16 cellular contexts compared by ENCODE assay signal in genomic region chr15:70513818-70514217, GRCh38.
A peak's percentile ranks its signal among the peaks of the same experiment; 100 is the strongest.
DNase-seq lines count a peak whose midpoint lies in the region; ATAC-seq and TF ChIP-seq lines count a peak whose summit lies in the region.
"Had no signal": no experiment of that assay in that cellular context is flagged by ENCODE, and none has a peak within 500 bp of the region (broad histone marks: within the 10 kb centered on the region; RNA-seq: fewer than 3 reads in every experiment).

No MANE protein-coding gene starts in this region.

- DNase-seq in Panc1 (ENCODE audit: low read depth, low spot score) (no peak), mucosa of descending colon (peak in 1 of 3 donors; percentile 36), type B pancreatic cell (ENCODE audit: extremely low spot score, unreplicated experiment) (no peak), NCI-H2107 (lab: John Stamatoyannopoulos, UW) (no peak), prostate gland (ENCODE audit: low spot score) (no peak)
- no peak for DNase-seq in activated CD4-positive, alpha-beta T cell treated with anti-CD3 and anti-CD28 coated beads, Interleukin-2, amount 50 U/mL, for 1 hour
- DNase-seq: Calu3; CD8-positive, alpha-beta memory T cell; DMS 273 treated with DMSO at 0.1 percent for 48 hours; DMS79; H7 had no signal

- intact Hi-C loops in Panc1 (cut with micrococcal nuclease; ENCODE audit: unreplicated experiment) (no loop called here), mucosa of descending colon (cut with DNase I, micrococcal nuclease) (no loop called here), prostate gland (cut with DNase I) (no loop called here)

- H3K9me3 Mint-ChIP-seq in type B pancreatic cell: peaks cover 29% of the 10 kb centered on the region

- no peak overlapping the region; the same call in 1 of the 2 replicates for H3K27ac ChIP-seq in HEK293 (ENCODE audit: extremely low read depth, low read depth, low read length)
- H3K27ac ChIP-seq in Panc1 (ENCODE audit: low read length): peak overlapping the region; percentile 41; the same call in 1 of the 2 replicates
- H3K27ac ChIP-seq in prostate gland: no peak overlapping the region

- H3K9me3 ChIP-seq in HEK293 (ENCODE audit: control insufficient read depth, insufficient read depth, low read depth, low read length) (no peaks in the 10 kb centered on the region), Panc1 (ENCODE audit: control insufficient read depth, insufficient read depth, low read depth, low read length) (peaks cover 6% of the 10 kb centered on the region; the same call in 1 of the 2 replicates), mucosa of descending colon (peaks cover 14% of the 10 kb centered on the region), prostate gland (no peaks in the 10 kb centered on the region)

- POLR2A ChIA-PET in HEK293 (lab: Yijun Ruan, JAX) (no interaction called here), Panc1 (lab: Charles Lee) (no interaction called here)

- CTCF ChIA-PET in HEK293 (lab: Yijun Ruan, JAX) (interaction anchor here (0.5 to 18.0 kb wide), 15 partner anchors 9 to 477 kb away, joined by 3 to 181 read pairs (median 3); no protein-coding TSS in a partner anchor), Panc1 (lab: Charles Lee) (no interaction called here)

- H3K4me1 Mint-ChIP-seq in type B pancreatic cell (ENCODE audit: unreplicated experiment): peaks cover 24% of the 10 kb centered on the region
- H3K4me1 Mint-ChIP-seq: GM23338 had no signal

- H3K27me3 Mint-ChIP-seq in type B pancreatic cell: peaks cover 6% of the 10 kb centered on the region
- H3K27me3 Mint-ChIP-seq: IgD-negative memory B cell had no signal

- in situ Hi-C loops in Panc1 (cut with HindIII; ENCODE audit: low pct_unique_long_range_greater_than_20kb, low sequenced_read_pairs): no loop called here

- BruUV-seq in Panc1 (replicated peaks; lab: Mats Ljungman, UMichigan): no TSS peak

- H3K4me3 ChIP-seq in HEK293 (ENCODE audit: low read depth, low read length) (no peak overlapping the region), Panc1 (ENCODE audit: low read depth in 2 of 2, low read length in 2 of 2) (no peak overlapping the region), mucosa of descending colon (no peak overlapping the region), prostate gland (no peak overlapping the region)
- H3K4me3 ChIP-seq: GM12878, GM23338 had no signal

- peaks cover 4% of the 10 kb centered on the region; the same call in 1 of the 2 replicates for H3K4me1 ChIP-seq in HEK293 (ENCODE audit: control insufficient read depth, insufficient read depth, low read length)
- H3K4me1 ChIP-seq in Panc1 (ENCODE audit: control insufficient read depth, insufficient read depth, low read length): peaks cover 23% of the 10 kb centered on the region
- no peaks in the 10 kb centered on the region for H3K4me1 ChIP-seq in mucosa of descending colon (ENCODE audit: low read depth)
- H3K4me1 ChIP-seq in prostate gland (replicated peaks): no peaks in the 10 kb centered on the region

- ATAC-seq in Panc1 (no peak), mucosa of descending colon (peak; percentile 34)
- ATAC-seq: GM12878, GM23338 had no signal

- H3K27ac Mint-ChIP-seq in type B pancreatic cell: peak overlapping the region; percentile 83
- H3K27ac Mint-ChIP-seq: CD8-positive, alpha-beta memory T cell; GM23338; IgD-negative memory B cell had no signal

- peak overlapping the region; percentile 79 for H3K4me3 Mint-ChIP-seq in type B pancreatic cell
- H3K4me3 Mint-ChIP-seq: CD14-positive monocyte, GM23338, IgD-negative memory B cell had no signal

- no peak for TF ChIP-seq POLR2A in prostate gland (IDR thresholded peaks at IDR 0.05)

- H3K27me3 ChIP-seq in Panc1 (ENCODE audit: control insufficient read depth, insufficient read depth, low read length): no peaks in the 10 kb centered on the region
- no peaks in the 10 kb centered on the region for H3K27me3 ChIP-seq in prostate gland (replicated peaks; ENCODE audit: insufficient read depth)

- 73% methylated on average over 4 of the region's 4 CpGs for WGBS in prostate gland

- peaks cover 8% of the 10 kb centered on the region for H3K36me3 Mint-ChIP-seq in type B pancreatic cell
- H3K36me3 Mint-ChIP-seq: IgD-negative memory B cell had no signal

- TF ChIP-seq CTCF in HEK293 (tag by site-specific recombination; IDR thresholded peaks at IDR 0.05) (no peak), Panc1 (IDR thresholded peaks at IDR 0.05) (no peak), mucosa of descending colon (IDR thresholded peaks at IDR 0.05) (no peak), type B pancreatic cell (conservative IDR thresholded peaks at IDR 0.05) (no peak), prostate gland (IDR thresholded peaks at IDR 0.05) (no peak)

- H3K36me3 ChIP-seq in HEK293 (ENCODE audit: control insufficient read depth in 2 of 2, insufficient read depth in 1 of 2, low read length in 2 of 2): no peaks in the 10 kb centered on the region
- no peaks in the 10 kb centered on the region for H3K36me3 ChIP-seq in Panc1 (ENCODE audit: control insufficient read depth, insufficient read depth, low read length)
- H3K36me3 ChIP-seq in mucosa of descending colon (ENCODE audit: low read depth): no peaks in the 10 kb centered on the region
- no peaks in the 10 kb centered on the region for H3K36me3 ChIP-seq in prostate gland

TF ChIP-seq in HEK293, 187 proteins besides CTCF, POLR2A, EP300 and RAD21:
- TF ChIP-seq TRIM28 (IDR thresholded peaks at IDR 0.05; ENCODE audit: borderline replicate concordance, low read length) (no peak), ZNF391 (tag by site-specific recombination; IDR thresholded peaks at IDR 0.05; ENCODE audit: borderline replicate concordance, low read depth) (no peak), GLIS1 (tag by site-specific recombination; IDR thresholded peaks at IDR 0.05) (peak; percentile 45; the same call in 1 of the 2 replicates), ZNF776 (tag by site-specific recombination; IDR thresholded peaks at IDR 0.05; ENCODE audit: borderline replicate concordance) (no peak), ZIC2 (tag by site-specific recombination; IDR thresholded peaks at IDR 0.05) (peak; percentile 73), BCL11B (tag by site-specific recombination; IDR thresholded peaks at IDR 0.05; ENCODE audit: low read depth) (no peak), ZNF155 (tag by site-specific recombination; IDR thresholded peaks at IDR 0.05) (no peak), ZBTB21 (tag by site-specific recombination; IDR thresholded peaks at IDR 0.05) (no peak), PRDM1 (tag by site-specific recombination; IDR thresholded peaks at IDR 0.05) (no peak), ZNF362 (tag by site-specific recombination; IDR thresholded peaks at IDR 0.05) (no peak), ZNF561 (tag by site-specific recombination; IDR thresholded peaks at IDR 0.05; ENCODE audit: borderline replicate concordance) (no peak), KLF1 (tag by site-specific recombination; IDR thresholded peaks at IDR 0.05) (peak; percentile 30; the same call in 1 of the 2 replicates), ZBTB48 (tag by site-specific recombination; IDR thresholded peaks at IDR 0.05) (0 out of 2 replicates have a peak, but pooled peaks have one; percentile 18), ZNF169 (tag by site-specific recombination; IDR thresholded peaks at IDR 0.05) (no peak), OSR2 (tag by site-specific recombination; IDR thresholded peaks at IDR 0.05) (no peak), ZNF416 (tag by site-specific recombination; IDR thresholded peaks at IDR 0.05) (no peak), ZSCAN23 (tag by site-specific recombination; IDR thresholded peaks at IDR 0.05) (no peak), ZNF704 (tag by site-specific recombination; IDR thresholded peaks at IDR 0.05) (no peak), HOXC10 (CRISPR knock-in tag; IDR thresholded peaks at IDR 0.05) (no peak), ZNF645 (tag by site-specific recombination; IDR thresholded peaks at IDR 0.05) (no peak), ZNF843 (tag by site-specific recombination; IDR thresholded peaks at IDR 0.05) (no peak), ZNF426 (tag by site-specific recombination; IDR thresholded peaks at IDR 0.05) (no peak)
